7 cellular contexts compared by ENCODE assay signal in the genomic region with DNA sequence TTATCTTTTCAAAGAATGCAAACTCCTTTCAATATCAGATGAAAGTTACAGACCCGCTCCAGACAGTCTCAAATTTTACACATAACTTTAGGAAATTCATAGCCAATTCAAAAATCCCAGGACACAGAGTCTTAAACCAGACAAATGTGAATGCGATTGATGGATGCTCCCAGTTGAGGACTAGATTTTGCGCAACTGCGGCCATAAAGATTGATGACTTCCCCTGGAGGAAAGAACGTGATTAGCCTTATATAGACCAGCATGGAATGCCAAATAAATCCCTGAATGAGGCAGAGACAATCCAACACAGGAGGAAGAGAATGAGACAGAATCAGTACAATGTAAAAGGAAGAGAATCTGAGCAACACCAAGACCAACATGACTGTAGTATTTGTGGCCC.
"Had no signal": no experiment of that assay in that cellular context is flagged by ENCODE, and none has a peak within 500 bp of the region (broad histone marks: within the 10 kb centered on the region; RNA-seq: fewer than 3 reads in every experiment).

No MANE protein-coding gene starts in this region.

- H3K9me3 Mint-ChIP-seq: HFFc6 had no signal

- DNase-seq: GOT3, H7, H9, HCEC 1CT had no signal

- H3K4me3 Mint-ChIP-seq: GM23338, H9, HFFc6 had no signal

- H3K27ac Mint-ChIP-seq: GM23338, H9, HFFc6 had no signal

- H3K4me1 Mint-ChIP-seq: GM23338, H9 had no signal

- ATAC-seq: GM23338, HCT116 had no signal
